2 cellular contexts compared by ENCODE assay signal in the genomic region with DNA sequence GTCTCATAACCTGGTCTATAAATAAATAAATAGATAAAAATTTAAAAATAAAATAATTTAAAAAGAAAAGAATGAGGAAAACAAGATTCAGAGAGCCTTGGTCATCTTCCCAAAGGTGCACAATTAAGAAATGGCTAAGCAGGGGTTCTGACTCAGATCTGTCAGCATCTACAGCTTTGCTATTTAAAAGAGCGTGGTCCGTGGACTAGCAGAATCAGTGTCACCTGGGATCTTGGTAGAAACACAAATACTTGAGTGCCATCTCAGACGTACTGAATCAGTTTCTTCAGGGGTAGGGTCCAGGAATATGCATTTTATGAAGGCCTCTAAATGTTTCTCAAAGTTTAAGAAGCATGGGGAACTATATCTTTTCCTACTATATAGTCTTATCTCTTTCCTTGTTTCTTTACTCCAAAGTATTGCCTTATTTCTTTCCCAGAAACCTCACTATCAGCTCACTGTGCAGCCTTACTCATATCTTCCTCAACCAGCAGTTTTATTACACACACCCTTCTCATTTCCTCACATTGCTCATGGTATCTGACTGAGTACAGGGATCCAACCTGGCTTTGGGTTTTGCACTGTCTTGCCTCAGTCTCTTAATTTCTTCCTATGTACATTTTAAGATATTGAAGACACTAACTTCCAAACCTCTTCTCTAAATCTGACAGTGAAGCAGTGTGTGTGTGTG.
TF ChIP-seq lines count a peak whose summit lies in the region.

No MANE protein-coding gene starts in this region.

TF ChIP-seq in A549, 52 proteins besides CTCF, POLR2A, EP300 and RAD21:
- TF ChIP-seq, protein P1, sequence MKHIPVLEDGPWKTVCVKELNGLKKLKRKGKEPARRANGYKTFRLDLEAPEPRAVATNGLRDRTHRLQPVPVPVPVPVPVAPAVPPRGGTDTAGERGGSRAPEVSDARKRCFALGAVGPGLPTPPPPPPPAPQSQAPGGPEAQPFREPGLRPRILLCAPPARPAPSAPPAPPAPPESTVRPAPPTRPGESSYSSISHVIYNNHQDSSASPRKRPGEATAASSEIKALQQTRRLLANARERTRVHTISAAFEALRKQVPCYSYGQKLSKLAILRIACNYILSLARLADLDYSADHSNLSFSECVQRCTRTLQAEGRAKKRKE (CRISPR knock-in tag; IDR thresholded peaks at IDR 0.05; ENCODE audit: low read depth) = 0 out of 2 replicates have a peak, but pooled peaks have one; percentile 26
- no peak for TF ChIP-seq ESRRA (IDR thresholded peaks at IDR 0.05; ENCODE audit: borderline replicate concordance, low read length)

TF ChIP-seq in K562, 482 proteins besides CTCF, POLR2A, EP300 and RAD21 (continues in another document):
- TF ChIP-seq LCOR (CRISPR knock-in tag; IDR thresholded peaks at IDR 0.05) = no peak
- no peak for TF ChIP-seq ZNF134 (CRISPR knock-in tag; conservative IDR thresholded peaks at IDR 0.05)
- no peak for TF ChIP-seq ZEB2 (IDR thresholded peaks at IDR 0.05)
- no peak for TF ChIP-seq ZNF79 (CRISPR knock-in tag; IDR thresholded peaks at IDR 0.05; ENCODE audit: low read depth)
- no peak for TF ChIP-seq HEY1 (CRISPR knock-in tag; IDR thresholded peaks at IDR 0.05; ENCODE audit: borderline replicate concordance)
- no peak for TF ChIP-seq FOXA3 (CRISPR knock-in tag; conservative IDR thresholded peaks at IDR 0.05 in 1 of 2, IDR thresholded peaks at IDR 0.05 in 1 of 2)
- TF ChIP-seq, protein P2, sequence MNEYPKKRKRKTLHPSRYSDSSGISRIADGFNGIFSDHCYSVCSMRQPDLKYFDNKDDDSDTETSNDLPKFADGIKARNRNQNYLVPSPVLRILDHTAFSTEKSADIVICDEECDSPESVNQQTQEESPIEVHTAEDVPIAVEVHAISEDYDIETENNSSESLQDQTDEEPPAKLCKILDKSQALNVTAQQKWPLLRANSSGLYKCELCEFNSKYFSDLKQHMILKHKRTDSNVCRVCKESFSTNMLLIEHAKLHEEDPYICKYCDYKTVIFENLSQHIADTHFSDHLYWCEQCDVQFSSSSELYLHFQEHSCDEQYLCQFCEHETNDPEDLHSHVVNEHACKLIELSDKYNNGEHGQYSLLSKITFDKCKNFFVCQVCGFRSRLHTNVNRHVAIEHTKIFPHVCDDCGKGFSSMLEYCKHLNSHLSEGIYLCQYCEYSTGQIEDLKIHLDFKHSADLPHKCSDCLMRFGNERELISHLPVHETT (CRISPR knock-in tag; conservative IDR thresholded peaks at IDR 0.05 in 1 of 2, IDR thresholded peaks at IDR 0.05 in 1 of 2) = no peak
- TF ChIP-seq PRMT5 (CRISPR knock-in tag; IDR thresholded peaks at IDR 0.05) = no peak
- TF ChIP-seq, protein P3, sequence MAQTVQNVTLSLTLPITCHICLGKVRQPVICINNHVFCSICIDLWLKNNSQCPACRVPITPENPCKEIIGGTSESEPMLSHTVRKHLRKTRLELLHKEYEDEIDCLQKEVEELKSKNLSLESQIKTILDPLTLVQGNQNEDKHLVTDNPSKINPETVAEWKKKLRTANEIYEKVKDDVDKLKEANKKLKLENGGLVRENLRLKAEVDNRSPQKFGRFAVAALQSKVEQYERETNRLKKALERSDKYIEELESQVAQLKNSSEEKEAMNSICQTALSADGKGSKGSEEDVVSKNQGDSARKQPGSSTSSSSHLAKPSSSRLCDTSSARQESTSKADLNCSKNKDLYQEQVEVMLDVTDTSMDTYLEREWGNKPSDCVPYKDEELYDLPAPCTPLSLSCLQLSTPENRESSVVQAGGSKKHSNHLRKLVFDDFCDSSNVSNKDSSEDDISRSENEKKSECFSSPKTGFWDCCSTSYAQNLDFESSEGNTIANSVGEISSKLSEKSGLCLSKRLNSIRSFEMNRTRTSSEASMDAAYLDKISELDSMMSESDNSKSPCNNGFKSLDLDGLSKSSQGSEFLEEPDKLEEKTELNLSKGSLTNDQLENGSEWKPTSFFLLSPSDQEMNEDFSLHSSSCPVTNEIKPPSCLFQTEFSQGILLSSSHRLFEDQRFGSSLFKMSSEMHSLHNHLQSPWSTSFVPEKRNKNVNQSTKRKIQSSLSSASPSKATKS (CRISPR knock-in tag; IDR thresholded peaks at IDR 0.05) = no peak
- TF ChIP-seq NCOA1 (IDR thresholded peaks at IDR 0.05; ENCODE audit: low read depth) = peak; percentile 44; the same call in 1 of the 2 replicates
- TF ChIP-seq PHTF2 (CRISPR knock-in tag; IDR thresholded peaks at IDR 0.05) = no peak
- no peak for TF ChIP-seq ZNF282 (CRISPR knock-in tag; IDR thresholded peaks at IDR 0.05)
- no peak for TF ChIP-seq FOXA1 (IDR thresholded peaks at IDR 0.05; ENCODE audit: borderline replicate concordance)
- TF ChIP-seq NELFE (IDR thresholded peaks at IDR 0.05; ENCODE audit: insufficient read depth, insufficient read length) = no peak
- TF ChIP-seq, protein P4, sequence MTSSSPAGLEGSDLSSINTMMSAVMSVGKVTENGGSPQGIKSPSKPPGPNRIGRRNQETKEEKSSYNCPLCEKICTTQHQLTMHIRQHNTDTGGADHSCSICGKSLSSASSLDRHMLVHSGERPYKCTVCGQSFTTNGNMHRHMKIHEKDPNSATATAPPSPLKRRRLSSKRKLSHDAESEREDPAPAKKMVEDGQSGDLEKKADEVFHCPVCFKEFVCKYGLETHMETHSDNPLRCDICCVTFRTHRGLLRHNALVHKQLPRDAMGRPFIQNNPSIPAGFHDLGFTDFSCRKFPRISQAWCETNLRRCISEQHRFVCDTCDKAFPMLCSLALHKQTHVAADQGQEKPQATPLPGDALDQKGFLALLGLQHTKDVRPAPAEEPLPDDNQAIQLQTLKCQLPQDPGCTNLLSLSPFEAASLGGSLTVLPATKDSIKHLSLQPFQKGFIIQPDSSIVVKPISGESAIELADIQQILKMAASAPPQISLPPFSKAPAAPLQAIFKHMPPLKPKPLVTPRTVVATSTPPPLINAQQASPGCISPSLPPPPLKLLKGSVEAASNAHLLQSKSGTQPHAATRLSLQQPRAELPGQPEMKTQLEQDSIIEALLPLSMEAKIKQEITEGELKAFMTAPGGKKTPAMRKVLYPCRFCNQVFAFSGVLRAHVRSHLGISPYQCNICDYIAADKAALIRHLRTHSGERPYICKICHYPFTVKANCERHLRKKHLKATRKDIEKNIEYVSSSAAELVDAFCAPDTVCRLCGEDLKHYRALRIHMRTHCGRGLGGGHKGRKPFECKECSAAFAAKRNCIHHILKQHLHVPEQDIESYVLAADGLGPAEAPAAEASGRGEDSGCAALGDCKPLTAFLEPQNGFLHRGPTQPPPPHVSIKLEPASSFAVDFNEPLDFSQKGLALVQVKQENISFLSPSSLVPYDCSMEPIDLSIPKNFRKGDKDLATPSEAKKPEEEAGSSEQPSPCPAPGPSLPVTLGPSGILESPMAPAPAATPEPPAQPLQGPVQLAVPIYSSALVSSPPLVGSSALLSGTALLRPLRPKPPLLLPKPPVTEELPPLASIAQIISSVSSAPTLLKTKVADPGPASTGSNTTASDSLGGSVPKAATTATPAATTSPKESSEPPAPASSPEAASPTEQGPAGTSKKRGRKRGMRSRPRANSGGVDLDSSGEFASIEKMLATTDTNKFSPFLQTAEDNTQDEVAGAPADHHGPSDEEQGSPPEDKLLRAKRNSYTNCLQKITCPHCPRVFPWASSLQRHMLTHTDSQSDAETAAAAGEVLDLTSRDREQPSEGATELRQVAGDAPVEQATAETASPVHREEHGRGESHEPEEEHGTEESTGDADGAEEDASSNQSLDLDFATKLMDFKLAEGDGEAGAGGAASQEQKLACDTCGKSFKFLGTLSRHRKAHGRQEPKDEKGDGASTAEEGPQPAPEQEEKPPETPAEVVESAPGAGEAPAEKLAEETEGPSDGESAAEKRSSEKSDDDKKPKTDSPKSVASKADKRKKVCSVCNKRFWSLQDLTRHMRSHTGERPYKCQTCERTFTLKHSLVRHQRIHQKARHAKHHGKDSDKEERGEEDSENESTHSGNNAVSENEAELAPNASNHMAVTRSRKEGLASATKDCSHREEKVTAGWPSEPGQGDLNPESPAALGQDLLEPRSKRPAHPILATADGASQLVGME (CRISPR knock-in tag; IDR thresholded peaks at IDR 0.05) = no peak
- TF ChIP-seq, protein P5, sequence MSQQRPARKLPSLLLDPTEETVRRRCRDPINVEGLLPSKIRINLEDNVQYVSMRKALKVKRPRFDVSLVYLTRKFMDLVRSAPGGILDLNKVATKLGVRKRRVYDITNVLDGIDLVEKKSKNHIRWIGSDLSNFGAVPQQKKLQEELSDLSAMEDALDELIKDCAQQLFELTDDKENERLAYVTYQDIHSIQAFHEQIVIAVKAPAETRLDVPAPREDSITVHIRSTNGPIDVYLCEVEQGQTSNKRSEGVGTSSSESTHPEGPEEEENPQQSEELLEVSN (IDR thresholded peaks at IDR 0.05; ENCODE audit: borderline replicate concordance in 1 of 2, extremely low read depth in 1 of 2, insufficient read depth in 1 of 2, insufficient read length in 1 of 2, low read depth in 1 of 2, low read length in 1 of 2, poor library complexity in 1 of 2, severe bottlenecking in 1 of 2) = no peak
- TF ChIP-seq CEBPG (CRISPR knock-in tag; IDR thresholded peaks at IDR 0.05) = peak; percentile 77; the same call in 1 of the 2 replicates
- TF ChIP-seq CEBPG (tag; conservative IDR thresholded peaks at IDR 0.05 in 1 of 2, IDR thresholded peaks at IDR 0.05 in 1 of 2) = peak in 1 of 2 experiments; percentile 57; a peak in 1 of 4 replicates
- TF ChIP-seq MCM7 (IDR thresholded peaks at IDR 0.05) = no peak
- TF ChIP-seq, protein P6, sequence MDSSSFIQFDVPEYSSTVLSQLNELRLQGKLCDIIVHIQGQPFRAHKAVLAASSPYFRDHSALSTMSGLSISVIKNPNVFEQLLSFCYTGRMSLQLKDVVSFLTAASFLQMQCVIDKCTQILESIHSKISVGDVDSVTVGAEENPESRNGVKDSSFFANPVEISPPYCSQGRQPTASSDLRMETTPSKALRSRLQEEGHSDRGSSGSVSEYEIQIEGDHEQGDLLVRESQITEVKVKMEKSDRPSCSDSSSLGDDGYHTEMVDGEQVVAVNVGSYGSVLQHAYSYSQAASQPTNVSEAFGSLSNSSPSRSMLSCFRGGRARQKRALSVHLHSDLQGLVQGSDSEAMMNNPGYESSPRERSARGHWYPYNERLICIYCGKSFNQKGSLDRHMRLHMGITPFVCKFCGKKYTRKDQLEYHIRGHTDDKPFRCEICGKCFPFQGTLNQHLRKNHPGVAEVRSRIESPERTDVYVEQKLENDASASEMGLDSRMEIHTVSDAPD (CRISPR knock-in tag; IDR thresholded peaks at IDR 0.05) = no peak
- TF ChIP-seq ETS2 (tag; IDR thresholded peaks at IDR 0.05; ENCODE audit: borderline replicate concordance, poor library complexity, severe bottlenecking) = no peak
- TF ChIP-seq, protein P7, sequence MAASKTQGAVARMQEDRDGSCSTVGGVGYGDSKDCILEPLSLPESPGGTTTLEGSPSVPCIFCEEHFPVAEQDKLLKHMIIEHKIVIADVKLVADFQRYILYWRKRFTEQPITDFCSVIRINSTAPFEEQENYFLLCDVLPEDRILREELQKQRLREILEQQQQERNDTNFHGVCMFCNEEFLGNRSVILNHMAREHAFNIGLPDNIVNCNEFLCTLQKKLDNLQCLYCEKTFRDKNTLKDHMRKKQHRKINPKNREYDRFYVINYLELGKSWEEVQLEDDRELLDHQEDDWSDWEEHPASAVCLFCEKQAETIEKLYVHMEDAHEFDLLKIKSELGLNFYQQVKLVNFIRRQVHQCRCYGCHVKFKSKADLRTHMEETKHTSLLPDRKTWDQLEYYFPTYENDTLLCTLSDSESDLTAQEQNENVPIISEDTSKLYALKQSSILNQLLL (CRISPR knock-in tag; IDR thresholded peaks at IDR 0.05; ENCODE audit: borderline replicate concordance) = no peak
- peak; percentile 47; the same call in 1 of the 2 replicates for TF ChIP-seq PHB2 (IDR thresholded peaks at IDR 0.05; ENCODE audit: low read depth)
- no peak for TF ChIP-seq KLF10 (CRISPR knock-in tag; IDR thresholded peaks at IDR 0.05)
- TF ChIP-seq, protein P8, sequence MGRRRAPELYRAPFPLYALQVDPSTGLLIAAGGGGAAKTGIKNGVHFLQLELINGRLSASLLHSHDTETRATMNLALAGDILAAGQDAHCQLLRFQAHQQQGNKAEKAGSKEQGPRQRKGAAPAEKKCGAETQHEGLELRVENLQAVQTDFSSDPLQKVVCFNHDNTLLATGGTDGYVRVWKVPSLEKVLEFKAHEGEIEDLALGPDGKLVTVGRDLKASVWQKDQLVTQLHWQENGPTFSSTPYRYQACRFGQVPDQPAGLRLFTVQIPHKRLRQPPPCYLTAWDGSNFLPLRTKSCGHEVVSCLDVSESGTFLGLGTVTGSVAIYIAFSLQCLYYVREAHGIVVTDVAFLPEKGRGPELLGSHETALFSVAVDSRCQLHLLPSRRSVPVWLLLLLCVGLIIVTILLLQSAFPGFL (CRISPR knock-in tag; IDR thresholded peaks at IDR 0.05) = no peak
- TF ChIP-seq SNIP1 (IDR thresholded peaks at IDR 0.05; ENCODE audit: low read depth) = no peak
- peak; percentile 91 for TF ChIP-seq SMARCE1 (IDR thresholded peaks at IDR 0.05)
- TF ChIP-seq, protein P9, sequence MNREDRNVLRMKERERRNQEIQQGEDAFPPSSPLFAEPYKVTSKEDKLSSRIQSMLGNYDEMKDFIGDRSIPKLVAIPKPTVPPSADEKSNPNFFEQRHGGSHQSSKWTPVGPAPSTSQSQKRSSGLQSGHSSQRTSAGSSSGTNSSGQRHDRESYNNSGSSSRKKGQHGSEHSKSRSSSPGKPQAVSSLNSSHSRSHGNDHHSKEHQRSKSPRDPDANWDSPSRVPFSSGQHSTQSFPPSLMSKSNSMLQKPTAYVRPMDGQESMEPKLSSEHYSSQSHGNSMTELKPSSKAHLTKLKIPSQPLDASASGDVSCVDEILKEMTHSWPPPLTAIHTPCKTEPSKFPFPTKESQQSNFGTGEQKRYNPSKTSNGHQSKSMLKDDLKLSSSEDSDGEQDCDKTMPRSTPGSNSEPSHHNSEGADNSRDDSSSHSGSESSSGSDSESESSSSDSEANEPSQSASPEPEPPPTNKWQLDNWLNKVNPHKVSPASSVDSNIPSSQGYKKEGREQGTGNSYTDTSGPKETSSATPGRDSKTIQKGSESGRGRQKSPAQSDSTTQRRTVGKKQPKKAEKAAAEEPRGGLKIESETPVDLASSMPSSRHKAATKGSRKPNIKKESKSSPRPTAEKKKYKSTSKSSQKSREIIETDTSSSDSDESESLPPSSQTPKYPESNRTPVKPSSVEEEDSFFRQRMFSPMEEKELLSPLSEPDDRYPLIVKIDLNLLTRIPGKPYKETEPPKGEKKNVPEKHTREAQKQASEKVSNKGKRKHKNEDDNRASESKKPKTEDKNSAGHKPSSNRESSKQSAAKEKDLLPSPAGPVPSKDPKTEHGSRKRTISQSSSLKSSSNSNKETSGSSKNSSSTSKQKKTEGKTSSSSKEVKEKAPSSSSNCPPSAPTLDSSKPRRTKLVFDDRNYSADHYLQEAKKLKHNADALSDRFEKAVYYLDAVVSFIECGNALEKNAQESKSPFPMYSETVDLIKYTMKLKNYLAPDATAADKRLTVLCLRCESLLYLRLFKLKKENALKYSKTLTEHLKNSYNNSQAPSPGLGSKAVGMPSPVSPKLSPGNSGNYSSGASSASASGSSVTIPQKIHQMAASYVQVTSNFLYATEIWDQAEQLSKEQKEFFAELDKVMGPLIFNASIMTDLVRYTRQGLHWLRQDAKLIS (CRISPR knock-in tag; IDR thresholded peaks at IDR 0.05) = no peak
- TF ChIP-seq, protein P10, sequence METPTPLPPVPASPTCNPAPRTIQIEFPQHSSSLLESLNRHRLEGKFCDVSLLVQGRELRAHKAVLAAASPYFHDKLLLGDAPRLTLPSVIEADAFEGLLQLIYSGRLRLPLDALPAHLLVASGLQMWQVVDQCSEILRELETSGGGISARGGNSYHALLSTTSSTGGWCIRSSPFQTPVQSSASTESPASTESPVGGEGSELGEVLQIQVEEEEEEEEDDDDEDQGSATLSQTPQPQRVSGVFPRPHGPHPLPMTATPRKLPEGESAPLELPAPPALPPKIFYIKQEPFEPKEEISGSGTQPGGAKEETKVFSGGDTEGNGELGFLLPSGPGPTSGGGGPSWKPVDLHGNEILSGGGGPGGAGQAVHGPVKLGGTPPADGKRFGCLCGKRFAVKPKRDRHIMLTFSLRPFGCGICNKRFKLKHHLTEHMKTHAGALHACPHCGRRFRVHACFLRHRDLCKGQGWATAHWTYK (CRISPR knock-in tag; IDR thresholded peaks at IDR 0.05) = no peak
- TF ChIP-seq BACH1 (tag; IDR thresholded peaks at IDR 0.05) = no peak
- 0 out of 2 replicates have a peak, but pooled peaks have one; percentile 21 for TF ChIP-seq SMAD4 (CRISPR knock-in tag; conservative IDR thresholded peaks at IDR 0.05)
- no peak for TF ChIP-seq ZFX (CRISPR knock-in tag; IDR thresholded peaks at IDR 0.05)
- TF ChIP-seq SMARCA5 (IDR thresholded peaks at IDR 0.05) = no peak
- no peak for TF ChIP-seq ZNF140 (CRISPR knock-in tag; IDR thresholded peaks at IDR 0.05)
